1 cellular context compared by ENCODE assay signal in genomic region chr17:42067371-42068180, GRCh38.
TF ChIP-seq lines count a peak whose summit lies in the region.

No MANE protein-coding gene starts in this region.

TF ChIP-seq in SK-N-SH, 30 proteins besides CTCF, POLR2A, EP300 and RAD21:
- TF ChIP-seq SIN3A (IDR thresholded peaks at IDR 0.05; ENCODE audit: borderline replicate concordance, low read depth, low read length) (no peak), SMC3 (IDR thresholded peaks at IDR 0.05; ENCODE audit: low read depth, low read length) (peak; percentile 82), POLR2AphosphoS5 (IDR thresholded peaks at IDR 0.05; ENCODE audit: low read depth, low read length) (no peak)
